ENCODE assay signal across 8 cellular contexts in genomic region chr2:204145197-204146190, GRCh38.
A peak's percentile ranks its signal among the peaks of the same experiment; 100 is the strongest.
DNase-seq lines count a peak whose midpoint lies in the region; ATAC-seq and TF ChIP-seq lines count a peak whose summit lies in the region.

No MANE protein-coding gene starts in this region.

- H3K27ac Mint-ChIP-seq in nephron, result peak overlapping the region; percentile 9 to 62 (median 58)

- TF ChIP-seq CTCF in fibroblast of mammary gland (conservative IDR thresholded peaks at IDR 0.05; ENCODE audit: control insufficient read depth, insufficient read depth, low read depth, low read length) (peak; percentile 92), nephron (IDR thresholded peaks at IDR 0.05; ENCODE audit: unreplicated experiment in 3 of 3) (peak; percentile 95 to 99 (median 99))

- H3K36me3 Mint-ChIP-seq in nephron (ENCODE audit: low read depth), result no peaks in the 10 kb centered on the region

- ATAC-seq in GM21529 (IDR thresholded peaks at IDR 0.05; ENCODE audit: unreplicated experiment), result peak; percentile 98

- H3K9me3 Mint-ChIP-seq in nephron, result no peaks in the 10 kb centered on the region

- peak overlapping the region; percentile 77 to 86 (median 77) for H3K4me3 Mint-ChIP-seq in nephron

- peaks cover 21% of the 10 kb centered on the region for H3K27me3 Mint-ChIP-seq in nephron (ENCODE audit: low read depth)

- H3K4me1 Mint-ChIP-seq in nephron, result peaks cover 10% of the 10 kb centered on the region

- peak; percentile 54 for DNase-seq in DMS114 treated with DMSO at 0.1 percent for 48 hours (lab: John Stamatoyannopoulos, UW; ENCODE audit: unreplicated experiment)
- peak; percentile 63 for DNase-seq in HuH-7 (ENCODE audit: low spot score)
- DNase-seq in OCI-M2 (lab: John Stamatoyannopoulos, UW; ENCODE audit: unreplicated experiment), result peak; percentile 29
- peak; percentile 88 for DNase-seq in activated T-cell treated with anti-CD3 and anti-CD28 coated beads, Interleukin-2, amount 50 U/mL, for 48 hours
- peak; percentile 69 for DNase-seq in fibroblast of mammary gland (ENCODE audit: low read depth)
- DNase-seq in stimulated activated naive CD4-positive, alpha-beta T cell treated with Interleukin-2 at 50 U/mL for 16 hours (lab: John Stamatoyannopoulos, UW), result peak; percentile 68

- peak overlapping the region; percentile 33 for H3K4me3 ChIP-seq in fibroblast of mammary gland (ENCODE audit: control insufficient read depth, low read depth, low read length)

Comparison
In these comparisons a context has a peak if more than half of its experiments do, and no peak if none do; other contexts are left out.
1. Peak in every context shown above with its lines: DNase-seq, ATAC-seq and H3K4me3 ChIP-seq.
2. DNase-seq: peak in every context shown above with its lines; median percentile 88 in activated T-cell treated with anti-CD3 and anti-CD28 coated beads, Interleukin-2, amount 50 U/mL, for 48 hours; 69 in fibroblast of mammary gland; 68 in stimulated activated naive CD4-positive, alpha-beta T cell treated with Interleukin-2 at 50 U/mL for 16 hours; 63 in HuH-7; 54 in DMS114 treated with DMSO at 0.1 percent for 48 hours; 29 in OCI-M2.